In genomic region chr1:6785721-6786505, GRCh38 we compare ENCODE assay signal across 8 cellular contexts. TPM values are rescaled to one million over a fixed set of nuclear protein-coding genes. Genes with fewer than 3 reads are reported as not detected.
DNase-seq lines count a peak whose midpoint lies in the region; ATAC-seq, FAIRE-seq and TF ChIP-seq lines count a peak whose summit lies in the region.

No MANE protein-coding gene starts in this region.

- no peak overlapping the region for H3K56ac ChIP-seq in H1 (replicated peaks; ENCODE audit: insufficient read length, low read depth, low read length)

- H4K20me1 ChIP-seq in H1 (replicated peaks in 1 of 2; ENCODE audit: control insufficient read depth in 1 of 2, insufficient read depth in 2 of 2, low read length in 2 of 2), result peaks cover 26% of the 10 kb centered on the region in 2 experiments

- H2BK20ac ChIP-seq in H1 (ENCODE audit: low read length), result no peak overlapping the region

- peak overlapping the region; percentile 79 to 94 (median 84) for H3K4me3 ChIP-seq in H1 (ENCODE audit: extremely low read depth in 1 of 4, insufficient read depth in 2 of 4, low read depth in 3 of 4, low read length in 4 of 4)

- H2BK5ac ChIP-seq in H1 (ENCODE audit: low read depth, low read length), result no peak overlapping the region

- H2AK5ac ChIP-seq in H1 (ENCODE audit: low read depth, low read length), result no peak overlapping the region

- POLR2A ChIA-PET in H1 (lab: Charles Lee; ENCODE audit: partially characterized antibody), result interaction anchor here (0.5 to 3.0 kb wide), 8 partner anchors 14 to 177 kb away, joined by 3 to 18 read pairs (median 4); no protein-coding TSS in a partner anchor

- H3K9ac ChIP-seq in H1 (replicated peaks in 1 of 4; ENCODE audit: extremely low read depth in 1 of 4, low read depth in 3 of 4, low read length in 3 of 4), result peak overlapping the region; percentile 56 to 75 (median 68); a peak in 6 of 7 replicates

- peak in 1 of 2 experiments; percentile 19; a peak in 1 of 4 replicates for TF ChIP-seq RAD21 in H1 (IDR thresholded peaks at IDR 0.05 in 1 of 2, conservative IDR thresholded peaks at IDR 0.05 in 1 of 2; ENCODE audit: low read depth in 2 of 2, low read length in 2 of 2)

- H4K91ac ChIP-seq in H1 (replicated peaks; ENCODE audit: insufficient read length, low read length), result no peak overlapping the region

- H3K27ac Mint-ChIP-seq in stimulated activated effector memory CD8-positive, alpha-beta T cell treated with anti-CD3 and anti-CD28 coated beads, Interleukin-12 subunit alpha, Interleukin-12 subunit beta, amount 100 ng/mL, for 72 hours, result peak overlapping the region; percentile 94

- peak overlapping the region; percentile 61; the same call in 1 of the 2 replicates for H3K27ac ChIP-seq in H1 (ENCODE audit: low read depth, low read length)

- no peak overlapping the region for H3K4ac ChIP-seq in H1 (replicated peaks; ENCODE audit: insufficient read length, low read depth, low read length)

- no peak for TF ChIP-seq EP300 in H1 (IDR thresholded peaks at IDR 0.05; ENCODE audit: borderline replicate concordance in 1 of 2, low read depth in 2 of 2, low read length in 2 of 2)

- TF ChIP-seq CTCF in H1 (IDR thresholded peaks at IDR 0.05; ENCODE audit: control extremely low read depth in 1 of 3, insufficient read depth in 1 of 3, low read depth in 1 of 3, low read length in 3 of 3), result 0 out of 4 replicates have a peak, but pooled peaks of 1 of the 3 experiments have one; percentile 16

- no peaks in the 10 kb centered on the region for H3K27me3 ChIP-seq in H1 (replicated peaks in 1 of 4; ENCODE audit: control insufficient read depth in 3 of 4, extremely low read depth in 1 of 4, insufficient read depth in 3 of 4, low read length in 3 of 4)

- no peak overlapping the region for H2BK120ac ChIP-seq in H1 (replicated peaks; ENCODE audit: low read depth, low read length)

- no peak overlapping the region for H2BK12ac ChIP-seq in H1 (ENCODE audit: low read depth, low read length)

- H4K5ac ChIP-seq in H1 (ENCODE audit: insufficient read length, low read depth, low read length), result no peak overlapping the region

- peaks cover 27% of the 10 kb centered on the region for H3K79me1 ChIP-seq in H1 (ENCODE audit: low read depth, low read length)

- H2AFZ ChIP-seq in H1 (ENCODE audit: low read length), result no peak overlapping the region

- peaks cover 8% of the 10 kb centered on the region for H3K23me2 ChIP-seq in H1 (ENCODE audit: low read depth, low read length)

- no peaks in the 10 kb centered on the region for H3K9me3 ChIP-seq in H1 (ENCODE audit: insufficient read depth in 2 of 2, low read depth in 1 of 2, low read length in 1 of 2)

- peak overlapping the region; percentile 45; the same call in 1 of the 2 replicates for H4K8ac ChIP-seq in H1 (ENCODE audit: extremely low read depth, insufficient read depth, low read length)

- DNase-seq in GM12891 (ENCODE audit: insufficient read length, low spot score), result peak; percentile 56
- peak; percentile 52 for DNase-seq in HuH-7 (ENCODE audit: low spot score)
- DNase-seq in activated CD4-positive, alpha-beta T cell treated with anti-CD3 and anti-CD28 coated beads, Interleukin-2, amount 50 U/mL, for 24 hours (ENCODE audit: low read depth in 1 of 2, low spot score in 1 of 2), result peak; percentile 6 to 9
- DNase-seq in H1 (ENCODE audit: low read depth in 1 of 2, low spot score in 2 of 2), result peak; percentile 17 to 70
- DNase-seq in midbrain (lab: John Stamatoyannopoulos, UW), result peak; percentile 28
- peak; percentile 47 to 74 for DNase-seq in stimulated activated effector memory CD8-positive, alpha-beta T cell treated with anti-CD3 and anti-CD28 coated beads, Interleukin-12 subunit alpha, Interleukin-12 subunit beta, amount 100 ng/mL, for 72 hours (ENCODE audit: low spot score in 2 of 2)
- DNase-seq in mucosa of gallbladder (ENCODE audit: low spot score), result no peak

- H3K36me3 ChIP-seq in H1 (ENCODE audit: control insufficient read depth in 2 of 4, insufficient read depth in 4 of 4, low read length in 3 of 4), result peaks cover 0 to 3% (median 0%) of the 10 kb centered on the region in 4 experiments; a peak in 1 of 8 replicates

- TF ChIP-seq POLR2A in GM12891 (IDR thresholded peaks at IDR 0.05; ENCODE audit: low read depth, low read length) (no peak), H1 (IDR thresholded peaks at IDR 0.05; ENCODE audit: control extremely low read depth in 1 of 2, low read depth in 2 of 2, low read length in 2 of 2) (peak; percentile 31 to 54)

- H3K23ac ChIP-seq in H1 (ENCODE audit: insufficient read length), result no peak overlapping the region

- CTCF ChIA-PET in H1 (lab: Charles Lee; ENCODE audit: partially characterized antibody), result interaction anchor here (0.6 to 1.1 kb wide), 4 partner anchors 9 to 1067 kb away, joined by 3 to 4 read pairs (median 4); no protein-coding TSS in a partner anchor

- peak; percentile 5 for ATAC-seq in stimulated activated effector memory CD8-positive, alpha-beta T cell treated with anti-CD3 and anti-CD28 coated beads, Interleukin-12 subunit alpha, Interleukin-12 subunit beta, amount 100 ng/mL, for 72 hours
- ATAC-seq in GM18520 (IDR thresholded peaks at IDR 0.05; ENCODE audit: unreplicated experiment), result no peak

- H3K14ac ChIP-seq in H1 (ENCODE audit: insufficient read length), result no peak overlapping the region

- peak overlapping the region; percentile 90 to 100 for H3K4me2 ChIP-seq in H1 (ENCODE audit: insufficient read depth in 1 of 2, low read depth in 2 of 2, low read length in 2 of 2)

- peak overlapping the region; percentile 86 for H3K4me3 Mint-ChIP-seq in stimulated activated effector memory CD8-positive, alpha-beta T cell treated with anti-CD3 and anti-CD28 coated beads, Interleukin-12 subunit alpha, Interleukin-12 subunit beta, amount 100 ng/mL, for 72 hours

- peaks cover 46% of the 10 kb centered on the region for H3K4me1 Mint-ChIP-seq in stimulated activated effector memory CD8-positive, alpha-beta T cell treated with anti-CD3 and anti-CD28 coated beads, Interleukin-12 subunit alpha, Interleukin-12 subunit beta, amount 100 ng/mL, for 72 hours

- H2BK15ac ChIP-seq in H1 (ENCODE audit: low read length), result no peak overlapping the region

- no peaks in the 10 kb centered on the region for H3K9me3 Mint-ChIP-seq in stimulated activated effector memory CD8-positive, alpha-beta T cell treated with anti-CD3 and anti-CD28 coated beads, Interleukin-12 subunit alpha, Interleukin-12 subunit beta, amount 100 ng/mL, for 72 hours

- peaks cover 19% of the 10 kb centered on the region for H3K36me3 Mint-ChIP-seq in stimulated activated effector memory CD8-positive, alpha-beta T cell treated with anti-CD3 and anti-CD28 coated beads, Interleukin-12 subunit alpha, Interleukin-12 subunit beta, amount 100 ng/mL, for 72 hours

- H3K79me2 ChIP-seq in H1 (ENCODE audit: control insufficient read depth in 1 of 2, insufficient read depth in 2 of 2, low read length in 2 of 2), result peaks cover 36 to 62% of the 10 kb centered on the region in 2 experiments

- no peak overlapping the region for H3K18ac ChIP-seq in H1 (ENCODE audit: extremely low read depth, low read length)

- FAIRE-seq in GM12891 (lab: Jason Lieb, UNC) (no peak), H1 (lab: Jason Lieb, UNC) (no peak)

- 1% methylated on average over 20 of the region's 80 CpGs; no CpG with 5 or more reads in 1 of the 2 experiments for WGBS in H1 (ENCODE audit: extremely low coverage in 1 of 2, insufficient coverage in 1 of 2, insufficient read length in 1 of 2, insufficient replicate concordance in 2 of 2, low coverage in 1 of 2, low lambda C conversion rate in 2 of 2, missing lambda C conversion rate in 1 of 2), 2 experiments

- peaks cover 3 to 20% (median 10%) of the 10 kb centered on the region in 4 experiments; a peak in 6 of 7 replicates for H3K4me1 ChIP-seq in H1 (replicated peaks in 1 of 4; ENCODE audit: control insufficient read depth in 3 of 4, insufficient read depth in 4 of 4, low read length in 3 of 4)

TF ChIP-seq in GM12891, 5 proteins besides CTCF, POLR2A, EP300 and RAD21:
- TF ChIP-seq PAX5 (IDR thresholded peaks at IDR 0.05; ENCODE audit: insufficient read depth, low read length, severe bottlenecking) (no peak), TAF1 (IDR thresholded peaks at IDR 0.05; ENCODE audit: low read depth, low read length) (no peak), POU2F2 (IDR thresholded peaks at IDR 0.05; ENCODE audit: low read depth, low read length) (no peak), POLR2AphosphoS5 (IDR thresholded peaks at IDR 0.05; ENCODE audit: low read depth, low read length) (no peak), SPI1 (IDR thresholded peaks at IDR 0.05; ENCODE audit: low read depth, low read length) (no peak)

TF ChIP-seq in H1, 55 proteins besides CTCF, POLR2A, EP300 and RAD21 (continues in another document):
- TF ChIP-seq KDM5A (IDR thresholded peaks at IDR 0.05; ENCODE audit: low read length) (no peak), SIN3A (conservative IDR thresholded peaks at IDR 0.05 in 1 of 2, IDR thresholded peaks at IDR 0.05 in 1 of 2; ENCODE audit: low read depth in 1 of 2, low read length in 2 of 2) (peak in 1 of 2 experiments; percentile 28; a peak in 1 of 4 replicates), TAF1 (IDR thresholded peaks at IDR 0.05; ENCODE audit: low read depth, low read length) (peak; percentile 44; the same call in 1 of the 2 replicates), TBP (IDR thresholded peaks at IDR 0.05; ENCODE audit: low read depth, low read length) (0 out of 2 replicates have a peak, but pooled peaks have one; percentile 14), RNF2 (IDR thresholded peaks at IDR 0.05; ENCODE audit: borderline replicate concordance, low read depth, low read length, missing control alignments, poor library complexity, severe bottlenecking) (no peak), PHF8 (conservative IDR thresholded peaks at IDR 0.05; ENCODE audit: low read depth, low read length) (peak; percentile 18; the same call in 1 of the 2 replicates), MAX (IDR thresholded peaks at IDR 0.05) (peak; percentile 45; the same call in 1 of the 2 replicates), ASH2L (IDR thresholded peaks at IDR 0.05; ENCODE audit: low read length) (peak; percentile 72)

RNA-seq across cellular contexts. Expression of gene CAMTA1, which starts 0.7 kb away (rescaled TPM):
- 60.5 TPM for polyA plus RNA-seq in GM12891 (2012; ENCODE audit: low read depth, missing spikeins)
- total RNA-seq in H1 (2021; fragmentation: NEBNext Ultra II Directional; extraction: Animal tissue kit (Norgen Biotek cat#: 25700)), result 119 and 131 TPM in 2 replicates
- polyA plus RNA-seq in H1 (2011; rRNA removed), result 47.9 and 65.0 TPM in 2 replicates
- polyA plus RNA-seq in H1 (2011; cell fraction: cytosol; rRNA removed), result 93.6 TPM
- 21.4 TPM for polyA plus RNA-seq in H1 (2011; cell fraction: nucleus; rRNA removed)
- 82.2 to 151 TPM (median 99.7 TPM) in 4 replicates for polyA plus RNA-seq in H1 (2012, experiment 1 of 2)
- polyA plus RNA-seq in H1 (2012, experiment 2 of 2), result 162 TPM
- 154 TPM for polyA plus RNA-seq in H1 (2013, experiment 1 of 2)
- polyA plus RNA-seq in H1 (2013, experiment 2 of 2), result 157 TPM
- polyA minus RNA-seq in H1 (2011; rRNA and poly(A)+ RNA removed), result 25.9 and 27.4 TPM in 2 replicates
- 28.8 TPM for polyA minus RNA-seq in H1 (2011; cell fraction: cytosol; rRNA and poly(A)+ RNA removed)
- polyA minus RNA-seq in H1 (2011; cell fraction: nucleus; rRNA and poly(A)+ RNA removed), result 53.9 TPM
- 67.9 TPM for total RNA-seq in mucosa of gallbladder
